ENCODE assay signal across 19 cellular contexts in the genomic region with DNA sequence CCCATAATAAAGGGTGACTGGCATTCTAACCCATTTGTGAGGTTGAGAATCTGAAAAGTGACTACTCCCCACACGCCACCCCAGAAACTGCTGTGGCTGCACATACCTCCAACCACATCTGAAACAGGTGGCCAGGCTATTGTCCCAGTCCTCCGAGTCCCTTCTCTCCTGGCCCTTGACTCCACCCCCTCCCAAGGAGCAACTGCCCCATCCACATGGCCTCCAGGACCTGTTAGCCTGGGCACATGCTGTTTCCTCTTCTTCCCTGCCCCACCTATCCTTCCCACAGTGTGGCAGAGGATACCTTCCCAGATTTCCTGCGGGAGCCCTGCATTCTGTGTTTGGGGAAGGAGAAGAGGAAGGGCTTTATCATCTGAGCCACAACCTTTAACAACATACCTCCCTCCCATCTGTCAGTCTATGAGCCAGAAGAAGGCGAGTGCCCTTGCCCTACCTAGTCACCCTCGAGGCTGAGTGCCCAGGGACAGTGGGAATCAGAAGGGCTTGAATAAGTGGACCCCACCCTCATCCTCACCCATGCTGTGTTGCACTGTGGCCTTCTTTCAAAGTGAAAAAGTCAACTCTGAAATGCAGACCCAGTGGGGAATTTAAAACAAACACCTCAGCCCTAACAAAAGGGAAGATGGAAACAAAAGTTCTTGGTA. TPM values are rescaled to one million over a fixed set of nuclear protein-coding genes. Genes with fewer than 3 reads are reported as not detected.
DNase-seq lines count a peak whose midpoint lies in the region; ATAC-seq and TF ChIP-seq lines count a peak whose summit lies in the region.
"Had no signal": no experiment of that assay in that cellular context is flagged by ENCODE, and none has a peak within 500 bp of the region (broad histone marks: within the 10 kb centered on the region; RNA-seq: fewer than 3 reads in every experiment).

No MANE protein-coding gene starts in this region.

- H3K4me3 Mint-ChIP-seq in effector memory CD8-positive, alpha-beta T cell: no peak overlapping the region
- H3K4me3 Mint-ChIP-seq: activated naive CD8-positive, alpha-beta T cell; CD4-positive, alpha-beta T cell; dendritic cell treated with granulocyte-macrophage colony-stimulating factor and Interleukin-4, amounts not matched to agents 40 ng/mL and 50 ng/mL, for 4 days; natural killer cell; T-helper 17 cell had no signal

- peak overlapping the region in 2 of 11 experiments; percentile 3 to 11; a peak in 1 of 22 replicates for H3K9ac ChIP-seq in BLaER1 treated with 17β-estradiol and CSF1 and Interleukin-3, amounts not matched to agents 10 nM and 100 nM
- no peak overlapping the region for H3K9ac ChIP-seq in OCI-LY3 (ENCODE audit: low read length)
- H3K9ac ChIP-seq: parathyroid adenoma had no signal

- H3K27ac Mint-ChIP-seq in effector memory CD8-positive, alpha-beta T cell: no peak overlapping the region
- H3K27ac Mint-ChIP-seq: activated naive CD8-positive, alpha-beta T cell; CD4-positive, alpha-beta T cell; dendritic cell treated with granulocyte-macrophage colony-stimulating factor and Interleukin-4, amounts not matched to agents 40 ng/mL and 50 ng/mL, for 4 days; natural killer cell; T-helper 17 cell had no signal

- WGBS in testis, 2 donors: 90 to 92% methylated on average over 5 of the region's 5 CpGs

- H4K20me1 ChIP-seq in BLaER1 treated with 17β-estradiol and CSF1 and Interleukin-3, amounts not matched to agents 10 nM and 100 nM: no peaks in the 10 kb centered on the region
- peaks cover 7% of the 10 kb centered on the region; the same call in 1 of the 2 replicates for H4K20me1 ChIP-seq in OCI-LY3 (ENCODE audit: insufficient read depth, low read length)

- TF ChIP-seq POLR2A in testis (IDR thresholded peaks at IDR 0.05): no peak

- H3K4me1 Mint-ChIP-seq in effector memory CD8-positive, alpha-beta T cell (ENCODE audit: low read depth in 2 of 2): peaks cover 0 to 5% of the 10 kb centered on the region in 2 donors
- H3K4me1 Mint-ChIP-seq: natural killer cell had no signal

- ATAC-seq in GM18511 (IDR thresholded peaks at IDR 0.05; ENCODE audit: unreplicated experiment) (peak; percentile 8), mucosa of descending colon (peak; percentile 52), Right ventricle myocardium inferior (no peak)
- ATAC-seq in effector memory CD8-positive, alpha-beta T cell (replicated peaks): no peak

- H3K4me2 ChIP-seq in BLaER1 treated with 17β-estradiol and CSF1 and Interleukin-3, amounts not matched to agents 10 nM and 100 nM: peak overlapping the region in 8 of 11 experiments; percentile 36 to 84 (median 64); a peak in 16 of 22 replicates
- peak overlapping the region; percentile 16 for H3K4me2 ChIP-seq in OCI-LY3 (ENCODE audit: low read length)

- peak overlapping the region in 6 of 11 experiments; percentile 3 to 92 (median 62); a peak in 9 of 22 replicates for H3K27ac ChIP-seq in BLaER1 treated with 17β-estradiol and CSF1 and Interleukin-3, amounts not matched to agents 10 nM and 100 nM
- H3K27ac ChIP-seq in OCI-LY3 (ENCODE audit: low read length): no peak overlapping the region
- no peak overlapping the region for H3K27ac ChIP-seq in testis
- H3K27ac ChIP-seq: ascending aorta, epithelial cell of prostate, heart left ventricle, parathyroid adenoma, SK-N-MC had no signal

- DNase-seq in mucosa of descending colon (no peak), dermis blood vessel endothelial cell (no peak), Right ventricle myocardium inferior (ENCODE audit: missing footprints) (no peak), testis (no peak)
- no peak for DNase-seq in effector memory CD8-positive, alpha-beta T cell

- no peaks in the 10 kb centered on the region for H3K79me2 ChIP-seq in OCI-LY3 (ENCODE audit: low read length)

- no peaks in the 10 kb centered on the region for H3K27me3 ChIP-seq in BLaER1 treated with 17β-estradiol and CSF1 and Interleukin-3, amounts not matched to agents 10 nM and 100 nM
- H3K27me3 ChIP-seq in OCI-LY3 (ENCODE audit: low read depth, low read length) (no peaks in the 10 kb centered on the region), testis (no peaks in the 10 kb centered on the region)
- H3K27me3 ChIP-seq: ascending aorta had no signal

- intact Hi-C loops in mucosa of descending colon (cut with DNase I, micrococcal nuclease): loop anchor here (5.0 kb wide), 1 partner anchor 376 kb away; no protein-coding TSS in a partner anchor
- intact Hi-C loops in Right ventricle myocardium inferior (cut with DNase I): loop anchor here (5.0 kb wide), 1 partner anchor 191 kb away; no protein-coding TSS in a partner anchor
- intact Hi-C loops in testis (cut with DNase I; ENCODE audit: low total_unique reads): loop anchor here (5.0 to 10.0 kb wide), 2 partner anchors 233 to 386 kb away; no protein-coding TSS in a partner anchor

- peaks cover 9 to 65% (median 57%) of the 10 kb centered on the region in 10 experiments for H3K4me1 ChIP-seq in BLaER1 treated with 17β-estradiol and CSF1 and Interleukin-3, amounts not matched to agents 10 nM and 100 nM
- H3K4me1 ChIP-seq in OCI-LY3 (ENCODE audit: low read length): peaks cover 12% of the 10 kb centered on the region
- H3K4me1 ChIP-seq in mucosa of descending colon (ENCODE audit: low read depth): no peaks in the 10 kb centered on the region
- no peaks in the 10 kb centered on the region for H3K4me1 ChIP-seq in testis
- H3K4me1 ChIP-seq: ascending aorta, parathyroid adenoma had no signal

- no peak overlapping the region for H2AFZ ChIP-seq in OCI-LY3 (ENCODE audit: low read depth, low read length)
- H2AFZ ChIP-seq: parathyroid adenoma had no signal

- no peaks in the 10 kb centered on the region for H3K36me3 Mint-ChIP-seq in effector memory CD8-positive, alpha-beta T cell (ENCODE audit: insufficient read depth)
- H3K36me3 Mint-ChIP-seq: activated naive CD8-positive, alpha-beta T cell; natural killer cell had no signal

- no peaks in the 10 kb centered on the region for H3K9me3 Mint-ChIP-seq in effector memory CD8-positive, alpha-beta T cell
- H3K9me3 Mint-ChIP-seq: CD4-positive, alpha-beta T cell; dendritic cell treated with granulocyte-macrophage colony-stimulating factor and Interleukin-4, amounts not matched to agents 40 ng/mL and 50 ng/mL, for 4 days; natural killer cell had no signal

- H3K27me3 Mint-ChIP-seq in effector memory CD8-positive, alpha-beta T cell: peaks cover 12 to 18% of the 10 kb centered on the region in 2 donors
- H3K27me3 Mint-ChIP-seq: activated naive CD8-positive, alpha-beta T cell; CD4-positive, alpha-beta T cell had no signal

- TF ChIP-seq CTCF in OCI-LY3 (IDR thresholded peaks at IDR 0.05; ENCODE audit: low read depth, low read length): no peak
- no peak for TF ChIP-seq CTCF in mucosa of descending colon (IDR thresholded peaks at IDR 0.05)
- no peak for TF ChIP-seq CTCF in testis (IDR thresholded peaks at IDR 0.05)

- no peak overlapping the region for H3K4me3 ChIP-seq in BLaER1 treated with 17β-estradiol and CSF1 and Interleukin-3, amounts not matched to agents 10 nM and 100 nM
- H3K4me3 ChIP-seq in OCI-LY3 (ENCODE audit: low read length): no peak overlapping the region
- no peak overlapping the region for H3K4me3 ChIP-seq in mucosa of descending colon
- no peak overlapping the region for H3K4me3 ChIP-seq in testis
- H3K4me3 ChIP-seq: ascending aorta, heart left ventricle, SK-N-MC had no signal

- peaks cover 0 to 11% (median 5%) of the 10 kb centered on the region in 11 experiments; a peak in 7 of 22 replicates for H3K36me3 ChIP-seq in BLaER1 treated with 17β-estradiol and CSF1 and Interleukin-3, amounts not matched to agents 10 nM and 100 nM
- H3K36me3 ChIP-seq in OCI-LY3 (replicated peaks; ENCODE audit: low read depth, low read length) (peaks cover 11% of the 10 kb centered on the region), mucosa of descending colon (ENCODE audit: low read depth) (no peaks in the 10 kb centered on the region), testis (ENCODE audit: low read depth, missing control alignments) (no peaks in the 10 kb centered on the region)
- H3K36me3 ChIP-seq: ascending aorta, heart left ventricle had no signal

- peaks cover 9 to 20% (median 17%) of the 10 kb centered on the region in 11 experiments for H3K9me3 ChIP-seq in BLaER1 treated with 17β-estradiol and CSF1 and Interleukin-3, amounts not matched to agents 10 nM and 100 nM (replicated peaks in 1 of 11)
- H3K9me3 ChIP-seq in OCI-LY3 (ENCODE audit: insufficient read depth, low read length): no peaks in the 10 kb centered on the region
- H3K9me3 ChIP-seq in mucosa of descending colon: no peaks in the 10 kb centered on the region
- H3K9me3 ChIP-seq in testis: no peaks in the 10 kb centered on the region
- H3K9me3 ChIP-seq: ascending aorta, heart left ventricle had no signal

RNA-seq across cellular contexts. Expression of gene STEAP1B, which starts 11.9 kb away (rescaled TPM):
- total RNA-seq in mucosa of descending colon: 1 to 10 TPM in 1 of 3 donors, under 1 TPM in 1, not detected in 1; 0.77 to 1.0 TPM
- 24.5 and 33.4 TPM in 2 replicates for total RNA-seq in dermis blood vessel endothelial cell
- not detected for total RNA-seq in Right ventricle myocardium inferior
- 10 to 100 TPM; 11.3 TPM for total RNA-seq in testis
- polyA plus RNA-seq in testis (ENCODE audit: insufficient read depth, low read depth, low replicate concordance): 7.4 TPM
- total RNA-seq: ascending aorta; CD4-positive, alpha-beta T cell; HT-29 had no signal

Comparison
In these comparisons a context has a peak if more than half of its experiments do, and no peak if none do; other contexts are left out.
1. H3K27ac ChIP-seq: peak in BLaER1 treated with 17β-estradiol and CSF1 and Interleukin-3, amounts not matched to agents 10 nM and 100 nM (6 of 11); none in OCI-LY3 (single experiment) and testis (0 of 2).
2. ATAC-seq: peak in GM18511 (single experiment) and mucosa of descending colon (single experiment); none in effector memory CD8-positive, alpha-beta T cell (single experiment) and Right ventricle myocardium inferior (single experiment).
3. RNA of gene STEAP1B, which starts 11.9 kb away (total RNA-seq): 24.5 to 33.4 TPM in dermis blood vessel endothelial cell and 11.3 TPM in testis; 0.77 to 1.0 TPM in mucosa of descending colon and not detected in Right ventricle myocardium inferior (single experiment); every median in the first group is over 4 times any median in the second.